ENCODE assay signal across 23 cellular contexts in the genomic region with DNA sequence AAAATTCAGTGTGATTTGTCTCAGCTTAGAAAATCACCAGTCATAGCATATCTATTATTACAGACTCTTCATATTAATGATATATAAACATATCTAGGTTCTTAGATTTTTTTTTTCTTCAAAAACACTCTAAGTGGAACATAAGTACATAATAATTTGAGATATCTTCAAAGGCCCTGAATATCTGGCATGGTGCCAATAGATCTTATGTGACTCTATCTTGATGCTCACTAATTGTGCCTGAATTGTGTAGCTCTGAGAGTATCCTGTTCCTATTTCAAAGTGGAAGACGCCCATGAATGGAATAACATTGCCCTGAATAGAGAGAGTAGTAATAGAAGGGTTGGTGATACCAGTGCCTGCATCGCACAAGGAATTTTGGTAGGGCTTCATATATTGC.
"Had no signal": no experiment of that assay in that cellular context is flagged by ENCODE, and none has a peak within 500 bp of the region (broad histone marks: within the 10 kb centered on the region; RNA-seq: fewer than 3 reads in every experiment).

No MANE protein-coding gene starts in this region.

- H3K27ac ChIP-seq: spleen, tibial nerve had no signal

- H3K36me3 ChIP-seq: spleen, tibial nerve had no signal

- FAIRE-seq: keratinocyte had no signal

- H3K4me3 ChIP-seq: mucosa of descending colon, spleen, tibial nerve had no signal

- H3K27me3 ChIP-seq: spleen, tibial nerve had no signal

- H3K9me3 ChIP-seq: tibial nerve had no signal

- DNase-seq: activated B cell treated with CpG ODN at 0.5 μM for 24 hours; activated CD4-positive, alpha-beta T cell treated with anti-CD3 and anti-CD28 coated beads, Interleukin-2, amount 50 U/mL, for 1 hour; activated CD8-positive, alpha-beta T cell treated with anti-CD3 and anti-CD28 coated beads for 36 hours; activated gamma-delta T cell treated with Interleukin-2 at 50 U/mL for 16 hours; activated naive CD4-positive, alpha-beta T cell treated with anti-CD3 and anti-CD28 coated beads, Interleukin-2, amount 50 U/mL, for 16 hours; activated T-cell treated with anti-CD3 and anti-CD28 coated beads, Interleukin-2, amount 50 U/mL, for 4 hours; amygdala; central memory CD4-positive, alpha-beta T cell; endodermal cell; foreskin fibroblast; head of caudate nucleus; hippocampal formation; left cardiac atrium; left ventricle myocardium superior; mucosa of descending colon; posterior cingulate gyrus; right cardiac atrium; spleen; stimulated activated naive CD4-positive, alpha-beta T cell treated with Interleukin-2 at 50 U/mL for 16 hours had no signal

- H3K4me1 ChIP-seq: spleen, tibial nerve had no signal

- ATAC-seq: activated CD8-positive, alpha-beta T cell treated with anti-CD3 and anti-CD28 coated beads for 36 hours; activated T-cell treated with anti-CD3 and anti-CD28 coated beads, Interleukin-2, amount 50 U/mL, for 4 hours; activated T-helper 17 cell treated with anti-CD3 and anti-CD28 coated beads, Interleukin-2, amount 50 U/mL, for 72 hours; esophagus mucosa; left cardiac atrium; left ventricle myocardium superior; mucosa of descending colon; right cardiac atrium had no signal
